9 cellular contexts compared by ENCODE assay signal in the genomic region with DNA sequence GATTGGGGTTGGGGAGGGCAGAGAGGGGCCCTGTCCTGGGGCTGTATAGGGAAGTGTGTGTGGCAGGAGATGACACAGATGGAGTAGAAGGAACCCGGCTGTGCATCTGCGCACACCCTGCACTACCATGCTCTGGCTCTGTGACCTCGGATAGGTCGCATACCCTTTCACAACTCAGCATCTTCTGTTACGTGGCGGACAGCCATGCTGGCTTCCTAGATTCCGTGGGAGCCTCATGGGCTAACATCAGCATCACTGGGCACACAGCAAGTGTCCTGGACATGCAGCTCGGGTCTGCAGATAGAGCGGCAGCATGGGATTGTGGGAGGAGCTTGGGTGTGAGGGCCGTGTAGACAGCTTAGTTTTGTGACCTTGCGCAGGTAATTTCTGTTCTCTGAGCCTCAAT. TPM values are rescaled to one million over a fixed set of nuclear protein-coding genes. Genes with fewer than 3 reads are reported as not detected.
DNase-seq lines count a peak whose midpoint lies in the region; ATAC-seq lines count a peak whose summit lies in the region.
"Had no signal": no experiment of that assay in that cellular context is flagged by ENCODE, and none has a peak within 500 bp of the region (broad histone marks: within the 10 kb centered on the region; RNA-seq: fewer than 3 reads in every experiment).

No MANE protein-coding gene starts in this region.

- H3K27me3 ChIP-seq in HUES6 (ENCODE audit: control insufficient read depth, insufficient read depth, low read length), result no peaks in the 10 kb centered on the region
- no peaks in the 10 kb centered on the region for H3K27me3 ChIP-seq in adipocyte (replicated peaks; ENCODE audit: control insufficient read depth, insufficient read depth, low read length)

- ATAC-seq in natural killer cell treated with Interleukin-12 subunit alpha and Interleukin-12 subunit beta and Interleukin-15 and Interleukin-18, amount 100 ng/mL, for 72 hours, result no peak
- ATAC-seq in HG03520 (IDR thresholded peaks at IDR 0.05; ENCODE audit: unreplicated experiment) (no peak), GM18517 (IDR thresholded peaks at IDR 0.05; ENCODE audit: unreplicated experiment) (no peak)
- ATAC-seq: esophagus mucosa had no signal

- peaks cover 45% of the 10 kb centered on the region for H3K36me3 ChIP-seq in HUES6 (ENCODE audit: control insufficient read depth, insufficient read depth, low read length)
- peaks cover 29% of the 10 kb centered on the region for H3K36me3 ChIP-seq in adipocyte (ENCODE audit: control insufficient read depth, insufficient read depth, low read length, severe bottlenecking)

- H3K27me3 Mint-ChIP-seq in natural killer cell treated with Interleukin-12 subunit alpha and Interleukin-12 subunit beta and Interleukin-15 and Interleukin-18, amount 100 ng/mL, for 72 hours, result no peaks in the 10 kb centered on the region

- peaks cover 63 to 64% of the 10 kb centered on the region in 2 donors for H3K4me1 Mint-ChIP-seq in natural killer cell treated with Interleukin-12 subunit alpha and Interleukin-12 subunit beta and Interleukin-15 and Interleukin-18, amount 100 ng/mL, for 72 hours (ENCODE audit: low read depth in 2 of 2)

- H3K9me3 ChIP-seq in HUES6 (ENCODE audit: control insufficient read depth, insufficient read depth, low read depth, low read length) (no peaks in the 10 kb centered on the region), adipocyte (ENCODE audit: control insufficient read depth, low read length) (no peaks in the 10 kb centered on the region)

- H3K27ac ChIP-seq in HUES6 (ENCODE audit: low read depth, low read length), result no peak overlapping the region

- H3K4me1 ChIP-seq in HUES6 (ENCODE audit: control insufficient read depth, insufficient read depth, low read length), result peaks cover 25% of the 10 kb centered on the region
- peaks cover 43% of the 10 kb centered on the region for H3K4me1 ChIP-seq in adipocyte (ENCODE audit: control insufficient read depth, insufficient read depth, low read length)

- DNase-seq in CD1c-positive myeloid dendritic cell (ENCODE audit: extremely low spot score) (peak; percentile 7), adipocyte (ENCODE audit: low read depth) (no peak), EL (no peak), NCI-H128 (lab: John Stamatoyannopoulos, UW; ENCODE audit: unreplicated experiment) (no peak)
- no peak for DNase-seq in natural killer cell treated with Interleukin-12 subunit alpha and Interleukin-12 subunit beta and Interleukin-15 and Interleukin-18, amount 100 ng/mL, for 72 hours (ENCODE audit: low spot score)

- H3K4me3 Mint-ChIP-seq in natural killer cell treated with Interleukin-12 subunit alpha and Interleukin-12 subunit beta and Interleukin-15 and Interleukin-18, amount 100 ng/mL, for 72 hours, result peak overlapping the region; percentile 97

- peaks cover 30% of the 10 kb centered on the region for H3K36me3 Mint-ChIP-seq in natural killer cell treated with Interleukin-12 subunit alpha and Interleukin-12 subunit beta and Interleukin-15 and Interleukin-18, amount 100 ng/mL, for 72 hours

- no peaks in the 10 kb centered on the region for H3K9me3 Mint-ChIP-seq in natural killer cell treated with Interleukin-12 subunit alpha and Interleukin-12 subunit beta and Interleukin-15 and Interleukin-18, amount 100 ng/mL, for 72 hours

- H3K4me3 ChIP-seq in HUES6 (ENCODE audit: low read depth, low read length) (peak overlapping the region; percentile 97; the same call in 1 of the 2 replicates), adipocyte (ENCODE audit: low read length) (peak overlapping the region; percentile 93)

- H3K9ac ChIP-seq in HUES6 (ENCODE audit: low read length) (no peak overlapping the region), adipocyte (ENCODE audit: low read length) (peak overlapping the region; percentile 25)

- H3K27ac Mint-ChIP-seq in natural killer cell treated with Interleukin-12 subunit alpha and Interleukin-12 subunit beta and Interleukin-15 and Interleukin-18, amount 100 ng/mL, for 72 hours, result peak overlapping the region; percentile 99 to 100

RNA-seq across cellular contexts. Expression of a gene that starts 9.2 kb away (rescaled TPM):
- total RNA-seq in natural killer cell treated with Interleukin-12 subunit alpha and Interleukin-12 subunit beta and Interleukin-15 and Interleukin-18, amount 100 ng/mL, for 72 hours, result 100 to 1,000 TPM; 215 to 218 TPM

RNA-seq across cellular contexts. Expression of a gene that starts 9.4 kb away (rescaled TPM):
- total RNA-seq in natural killer cell treated with Interleukin-12 subunit alpha and Interleukin-12 subunit beta and Interleukin-15 and Interleukin-18, amount 100 ng/mL, for 72 hours, result 1,000 to 10,000 TPM in 1 of 2 donors, 100 to 1,000 TPM in 1; 983 to 1,578 TPM

RNA-seq across cellular contexts. Expression of a gene that starts 17.9 kb away (rescaled TPM):
- not detected for total RNA-seq in natural killer cell treated with Interleukin-12 subunit alpha and Interleukin-12 subunit beta and Interleukin-15 and Interleukin-18, amount 100 ng/mL, for 72 hours
- total RNA-seq: esophagus mucosa had no signal
